In the genomic region with DNA sequence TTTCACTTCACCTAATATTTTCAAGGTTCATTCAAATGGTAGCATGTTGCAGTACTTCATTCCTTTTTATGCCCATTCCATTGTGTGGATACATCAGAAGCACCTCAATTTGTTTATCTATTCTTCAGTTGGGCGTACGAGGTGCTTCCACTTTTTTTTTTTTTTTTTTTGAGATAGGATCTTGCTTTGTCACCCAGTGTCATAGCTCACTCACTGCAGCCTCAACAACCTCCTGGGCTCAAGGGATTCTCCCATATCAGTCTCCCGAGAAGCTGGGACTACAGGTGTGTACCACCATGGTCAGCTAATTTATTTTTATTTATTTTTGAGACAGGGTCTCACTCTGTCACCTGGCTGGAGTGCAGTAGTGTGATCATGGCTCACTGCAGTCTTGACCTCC, we compare ENCODE assay signal across 1 cellular context.
A peak's percentile ranks its signal among the peaks of the same experiment; 100 is the strongest.
TF ChIP-seq lines count a peak whose summit lies in the region.

No MANE protein-coding gene starts in this region.

TF ChIP-seq in K562, 482 proteins besides CTCF, POLR2A, EP300 and RAD21 (continued from another document and continues in another):
- TF ChIP-seq, protein P1, sequence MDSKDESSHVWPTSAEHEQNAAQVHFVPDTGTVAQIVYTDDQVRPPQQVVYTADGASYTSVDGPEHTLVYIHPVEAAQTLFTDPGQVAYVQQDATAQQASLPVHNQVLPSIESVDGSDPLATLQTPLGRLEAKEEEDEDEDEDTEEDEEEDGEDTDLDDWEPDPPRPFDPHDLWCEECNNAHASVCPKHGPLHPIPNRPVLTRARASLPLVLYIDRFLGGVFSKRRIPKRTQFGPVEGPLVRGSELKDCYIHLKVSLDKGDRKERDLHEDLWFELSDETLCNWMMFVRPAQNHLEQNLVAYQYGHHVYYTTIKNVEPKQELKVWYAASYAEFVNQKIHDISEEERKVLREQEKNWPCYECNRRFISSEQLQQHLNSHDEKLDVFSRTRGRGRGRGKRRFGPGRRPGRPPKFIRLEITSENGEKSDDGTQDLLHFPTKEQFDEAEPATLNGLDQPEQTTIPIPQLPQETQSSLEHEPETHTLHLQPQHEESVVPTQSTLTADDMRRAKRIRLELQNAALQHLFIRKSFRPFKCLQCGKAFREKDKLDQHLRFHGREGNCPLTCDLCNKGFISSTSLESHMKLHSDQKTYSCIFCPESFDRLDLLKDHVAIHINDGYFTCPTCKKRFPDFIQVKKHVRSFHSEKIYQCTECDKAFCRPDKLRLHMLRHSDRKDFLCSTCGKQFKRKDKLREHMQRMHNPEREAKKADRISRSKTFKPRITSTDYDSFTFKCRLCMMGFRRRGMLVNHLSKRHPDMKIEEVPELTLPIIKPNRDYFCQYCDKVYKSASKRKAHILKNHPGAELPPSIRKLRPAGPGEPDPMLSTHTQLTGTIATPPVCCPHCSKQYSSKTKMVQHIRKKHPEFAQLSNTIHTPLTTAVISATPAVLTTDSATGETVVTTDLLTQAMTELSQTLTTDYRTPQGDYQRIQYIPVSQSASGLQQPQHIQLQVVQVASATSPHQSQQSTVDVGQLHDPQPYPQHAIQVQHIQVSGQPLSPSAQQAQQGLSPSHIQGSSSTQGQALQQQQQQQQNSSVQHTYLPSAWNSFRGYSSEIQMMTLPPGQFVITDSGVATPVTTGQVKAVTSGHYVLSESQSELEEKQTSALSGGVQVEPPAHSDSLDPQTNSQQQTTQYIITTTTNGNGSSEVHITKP (IDR thresholded peaks at IDR 0.05; ENCODE audit: partially characterized antibody): no peak
- no peak for TF ChIP-seq SNRNP70 (optimal IDR thresholded peaks at IDR 0.05; ENCODE audit: low read depth, low read length)
- no peak for TF ChIP-seq E2F1 (CRISPR knock-in tag; IDR thresholded peaks at IDR 0.05)
- no peak for TF ChIP-seq ZNF165 (CRISPR knock-in tag; IDR thresholded peaks at IDR 0.05; ENCODE audit: borderline replicate concordance)
- TF ChIP-seq ARID3A (IDR thresholded peaks at IDR 0.05; ENCODE audit: borderline replicate concordance, low read depth, low read length): 0 out of 2 replicates have a peak, but pooled peaks have one; percentile 28
- TF ChIP-seq GTF2A2 (tag; IDR thresholded peaks at IDR 0.05): no peak
- peak in 1 of 2 experiments; percentile 66; a peak in 1 of 4 replicates for TF ChIP-seq RCOR1 (IDR thresholded peaks at IDR 0.05; ENCODE audit: borderline replicate concordance in 1 of 2, low read depth in 2 of 2, low read length in 2 of 2)
- no peak for TF ChIP-seq ELK3 (CRISPR knock-in tag; IDR thresholded peaks at IDR 0.05)
- TF ChIP-seq SUPT5H (IDR thresholded peaks at IDR 0.05): no peak
- no peak for TF ChIP-seq KDM2B (CRISPR knock-in tag; IDR thresholded peaks at IDR 0.05)
- no peak for TF ChIP-seq NR0B1 (IDR thresholded peaks at IDR 0.05; ENCODE audit: partially characterized antibody)
- TF ChIP-seq MAFG (tag; conservative IDR thresholded peaks at IDR 0.05): peak; percentile 78
- TF ChIP-seq MAFK (IDR thresholded peaks at IDR 0.05; ENCODE audit: low read length): peak; percentile 65; the same call in 1 of the 2 replicates
- TF ChIP-seq ARID2 (IDR thresholded peaks at IDR 0.05): no peak
- TF ChIP-seq, protein P2, sequence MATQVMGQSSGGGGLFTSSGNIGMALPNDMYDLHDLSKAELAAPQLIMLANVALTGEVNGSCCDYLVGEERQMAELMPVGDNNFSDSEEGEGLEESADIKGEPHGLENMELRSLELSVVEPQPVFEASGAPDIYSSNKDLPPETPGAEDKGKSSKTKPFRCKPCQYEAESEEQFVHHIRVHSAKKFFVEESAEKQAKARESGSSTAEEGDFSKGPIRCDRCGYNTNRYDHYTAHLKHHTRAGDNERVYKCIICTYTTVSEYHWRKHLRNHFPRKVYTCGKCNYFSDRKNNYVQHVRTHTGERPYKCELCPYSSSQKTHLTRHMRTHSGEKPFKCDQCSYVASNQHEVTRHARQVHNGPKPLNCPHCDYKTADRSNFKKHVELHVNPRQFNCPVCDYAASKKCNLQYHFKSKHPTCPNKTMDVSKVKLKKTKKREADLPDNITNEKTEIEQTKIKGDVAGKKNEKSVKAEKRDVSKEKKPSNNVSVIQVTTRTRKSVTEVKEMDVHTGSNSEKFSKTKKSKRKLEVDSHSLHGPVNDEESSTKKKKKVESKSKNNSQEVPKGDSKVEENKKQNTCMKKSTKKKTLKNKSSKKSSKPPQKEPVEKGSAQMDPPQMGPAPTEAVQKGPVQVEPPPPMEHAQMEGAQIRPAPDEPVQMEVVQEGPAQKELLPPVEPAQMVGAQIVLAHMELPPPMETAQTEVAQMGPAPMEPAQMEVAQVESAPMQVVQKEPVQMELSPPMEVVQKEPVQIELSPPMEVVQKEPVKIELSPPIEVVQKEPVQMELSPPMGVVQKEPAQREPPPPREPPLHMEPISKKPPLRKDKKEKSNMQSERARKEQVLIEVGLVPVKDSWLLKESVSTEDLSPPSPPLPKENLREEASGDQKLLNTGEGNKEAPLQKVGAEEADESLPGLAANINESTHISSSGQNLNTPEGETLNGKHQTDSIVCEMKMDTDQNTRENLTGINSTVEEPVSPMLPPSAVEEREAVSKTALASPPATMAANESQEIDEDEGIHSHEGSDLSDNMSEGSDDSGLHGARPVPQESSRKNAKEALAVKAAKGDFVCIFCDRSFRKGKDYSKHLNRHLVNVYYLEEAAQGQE (CRISPR knock-in tag; IDR thresholded peaks at IDR 0.05; ENCODE audit: low read depth): no peak
- TF ChIP-seq SMARCE1 (IDR thresholded peaks at IDR 0.05): peak; percentile 83
- TF ChIP-seq, protein P3, sequence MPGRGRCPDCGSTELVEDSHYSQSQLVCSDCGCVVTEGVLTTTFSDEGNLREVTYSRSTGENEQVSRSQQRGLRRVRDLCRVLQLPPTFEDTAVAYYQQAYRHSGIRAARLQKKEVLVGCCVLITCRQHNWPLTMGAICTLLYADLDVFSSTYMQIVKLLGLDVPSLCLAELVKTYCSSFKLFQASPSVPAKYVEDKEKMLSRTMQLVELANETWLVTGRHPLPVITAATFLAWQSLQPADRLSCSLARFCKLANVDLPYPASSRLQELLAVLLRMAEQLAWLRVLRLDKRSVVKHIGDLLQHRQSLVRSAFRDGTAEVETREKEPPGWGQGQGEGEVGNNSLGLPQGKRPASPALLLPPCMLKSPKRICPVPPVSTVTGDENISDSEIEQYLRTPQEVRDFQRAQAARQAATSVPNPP (IDR thresholded peaks at IDR 0.05; ENCODE audit: borderline replicate concordance, insufficient read depth, insufficient read length): no peak
- no peak for TF ChIP-seq SETDB1 (IDR thresholded peaks at IDR 0.05; ENCODE audit: low read length)
- no peak for TF ChIP-seq DNMT1 (IDR thresholded peaks at IDR 0.05)
- no peak for TF ChIP-seq ZNF41 (CRISPR knock-in tag; conservative IDR thresholded peaks at IDR 0.05)
- no peak for TF ChIP-seq ATF1 (CRISPR knock-in tag; IDR thresholded peaks at IDR 0.05)
- peak; percentile 60 for TF ChIP-seq ATF1 (tag; IDR thresholded peaks at IDR 0.05)
- TF ChIP-seq ETS2 (tag; IDR thresholded peaks at IDR 0.05; ENCODE audit: borderline replicate concordance, poor library complexity, severe bottlenecking): no peak
- TF ChIP-seq HEY1 (CRISPR knock-in tag; IDR thresholded peaks at IDR 0.05; ENCODE audit: borderline replicate concordance): no peak
- no peak for TF ChIP-seq FOXK2 (conservative IDR thresholded peaks at IDR 0.05 in 1 of 2, IDR thresholded peaks at IDR 0.05 in 1 of 2; ENCODE audit: low read depth in 2 of 2)
- peak; percentile 56 for TF ChIP-seq MEIS2 (IDR thresholded peaks at IDR 0.05; ENCODE audit: partially characterized antibody)
- no peak for TF ChIP-seq SPI1 (IDR thresholded peaks at IDR 0.05; ENCODE audit: borderline replicate concordance, low read depth, low read length)
- peak; percentile 90 for TF ChIP-seq DPF2 (IDR thresholded peaks at IDR 0.05)
- no peak for TF ChIP-seq ZNF785 (CRISPR knock-in tag; IDR thresholded peaks at IDR 0.05)
- no peak for TF ChIP-seq ILF3 (IDR thresholded peaks at IDR 0.05; ENCODE audit: borderline replicate concordance)
- peak in 1 of 2 experiments; percentile 36; a peak in 1 of 4 replicates for TF ChIP-seq TRIM24 (IDR thresholded peaks at IDR 0.05)
- TF ChIP-seq ZBTB11 (CRISPR knock-in tag; IDR thresholded peaks at IDR 0.05): no peak
- TF ChIP-seq ZNF3 (CRISPR knock-in tag; IDR thresholded peaks at IDR 0.05): no peak
- TF ChIP-seq, protein P4, sequence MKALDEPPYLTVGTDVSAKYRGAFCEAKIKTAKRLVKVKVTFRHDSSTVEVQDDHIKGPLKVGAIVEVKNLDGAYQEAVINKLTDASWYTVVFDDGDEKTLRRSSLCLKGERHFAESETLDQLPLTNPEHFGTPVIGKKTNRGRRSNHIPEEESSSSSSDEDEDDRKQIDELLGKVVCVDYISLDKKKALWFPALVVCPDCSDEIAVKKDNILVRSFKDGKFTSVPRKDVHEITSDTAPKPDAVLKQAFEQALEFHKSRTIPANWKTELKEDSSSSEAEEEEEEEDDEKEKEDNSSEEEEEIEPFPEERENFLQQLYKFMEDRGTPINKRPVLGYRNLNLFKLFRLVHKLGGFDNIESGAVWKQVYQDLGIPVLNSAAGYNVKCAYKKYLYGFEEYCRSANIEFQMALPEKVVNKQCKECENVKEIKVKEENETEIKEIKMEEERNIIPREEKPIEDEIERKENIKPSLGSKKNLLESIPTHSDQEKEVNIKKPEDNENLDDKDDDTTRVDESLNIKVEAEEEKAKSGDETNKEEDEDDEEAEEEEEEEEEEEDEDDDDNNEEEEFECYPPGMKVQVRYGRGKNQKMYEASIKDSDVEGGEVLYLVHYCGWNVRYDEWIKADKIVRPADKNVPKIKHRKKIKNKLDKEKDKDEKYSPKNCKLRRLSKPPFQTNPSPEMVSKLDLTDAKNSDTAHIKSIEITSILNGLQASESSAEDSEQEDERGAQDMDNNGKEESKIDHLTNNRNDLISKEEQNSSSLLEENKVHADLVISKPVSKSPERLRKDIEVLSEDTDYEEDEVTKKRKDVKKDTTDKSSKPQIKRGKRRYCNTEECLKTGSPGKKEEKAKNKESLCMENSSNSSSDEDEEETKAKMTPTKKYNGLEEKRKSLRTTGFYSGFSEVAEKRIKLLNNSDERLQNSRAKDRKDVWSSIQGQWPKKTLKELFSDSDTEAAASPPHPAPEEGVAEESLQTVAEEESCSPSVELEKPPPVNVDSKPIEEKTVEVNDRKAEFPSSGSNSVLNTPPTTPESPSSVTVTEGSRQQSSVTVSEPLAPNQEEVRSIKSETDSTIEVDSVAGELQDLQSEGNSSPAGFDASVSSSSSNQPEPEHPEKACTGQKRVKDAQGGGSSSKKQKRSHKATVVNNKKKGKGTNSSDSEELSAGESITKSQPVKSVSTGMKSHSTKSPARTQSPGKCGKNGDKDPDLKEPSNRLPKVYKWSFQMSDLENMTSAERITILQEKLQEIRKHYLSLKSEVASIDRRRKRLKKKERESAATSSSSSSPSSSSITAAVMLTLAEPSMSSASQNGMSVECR (CRISPR knock-in tag; IDR thresholded peaks at IDR 0.05): no peak
- TF ChIP-seq PTTG1 (tag; IDR thresholded peaks at IDR 0.05; ENCODE audit: low read depth): no peak
- no peak for TF ChIP-seq TCFL5 (CRISPR knock-in tag; conservative IDR thresholded peaks at IDR 0.05)
